11 cellular contexts compared by ENCODE assay signal in genomic region chr3:141093971-141094401, GRCh38. TPM values are rescaled to one million over a fixed set of nuclear protein-coding genes. Genes with fewer than 3 reads are reported as not detected.
DNase-seq lines count a peak whose midpoint lies in the region; ATAC-seq and TF ChIP-seq lines count a peak whose summit lies in the region.
"Had no signal": no experiment of that assay in that cellular context is flagged by ENCODE, and none has a peak within 500 bp of the region (broad histone marks: within the 10 kb centered on the region; RNA-seq: fewer than 3 reads in every experiment).

No MANE protein-coding gene starts in this region.

- no TSS peak for BruUV-seq in MCF 10A (replicated peaks; lab: Mats Ljungman, UMichigan)

- H3K4me1 ChIP-seq in upper lobe of right lung (no peaks in the 10 kb centered on the region), GM23248 (ENCODE audit: insufficient read depth) (no peaks in the 10 kb centered on the region)

- intact Hi-C loops in MCF 10A (cut with micrococcal nuclease) (no loop called here), upper lobe of right lung (cut with DNase I) (no loop called here)

- CTCF ChIA-PET in MCF 10A (lab: Yijun Ruan, JAX), result interaction anchor here (0.6 to 5.4 kb wide), 12 partner anchors 11 to 277 kb away, joined by 3 to 32 read pairs (median 4); no protein-coding TSS in a partner anchor

- TF ChIP-seq CTCF in MCF 10A (IDR thresholded peaks at IDR 0.05; ENCODE audit: unreplicated experiment) (no peak), upper lobe of right lung (IDR thresholded peaks at IDR 0.05) (no peak)

- WGBS in GM23248 (ENCODE audit: low coverage in 1 of 2, low lambda C conversion rate in 2 of 2, missing lambda C conversion rate in 2 of 2), 2 experiments, result 67 to 73% methylated on average over 7 of the region's 7 CpGs

- in situ Hi-C loops in GM23248 (cut with MboI), result no loop called here

- no peak overlapping the region for H2AFZ ChIP-seq in GM23248

- H3K9me3 ChIP-seq in upper lobe of right lung (no peaks in the 10 kb centered on the region), GM23248 (ENCODE audit: low read depth) (no peaks in the 10 kb centered on the region)

- ATAC-seq in upper lobe of right lung (no peak), GM19467 (IDR thresholded peaks at IDR 0.05; ENCODE audit: unreplicated experiment) (no peak)

- no peak overlapping the region for H3K27ac Mint-ChIP-seq in MCF 10A (ENCODE audit: low read depth, unreplicated experiment)
- H3K27ac Mint-ChIP-seq: stimulated activated naive CD8-positive, alpha-beta T cell treated with anti-CD3 and anti-CD28 coated beads, Interleukin-15, Interleukin-2, amounts not matched to agents 100 ng/mL and 50 ng/mL, for 24 hours had no signal

- H3K4me3 ChIP-seq in upper lobe of right lung (no peak overlapping the region), GM23248 (no peak overlapping the region)

- H3K4me3 Mint-ChIP-seq in MCF 10A (ENCODE audit: unreplicated experiment), result no peak overlapping the region
- H3K4me3 Mint-ChIP-seq: stimulated activated naive CD8-positive, alpha-beta T cell treated with anti-CD3 and anti-CD28 coated beads, Interleukin-15, Interleukin-2, amounts not matched to agents 100 ng/mL and 50 ng/mL, for 24 hours had no signal

- POLR2A ChIA-PET in MCF 10A (lab: Yijun Ruan, JAX), result interaction anchor here (0.6 kb wide), 1 partner anchor 10 kb away, joined by 4 read pairs; no protein-coding TSS in a partner anchor

- no peaks in the 10 kb centered on the region for H3K9me3 Mint-ChIP-seq in MCF 10A (ENCODE audit: unreplicated experiment)
- H3K9me3 Mint-ChIP-seq: stimulated activated naive CD8-positive, alpha-beta T cell treated with anti-CD3 and anti-CD28 coated beads, Interleukin-15, Interleukin-2, amounts not matched to agents 100 ng/mL and 50 ng/mL, for 24 hours had no signal

- H3K27ac ChIP-seq in upper lobe of right lung, result no peak overlapping the region
- H3K27ac ChIP-seq in GM23248, result no peak overlapping the region

- no peaks in the 10 kb centered on the region for H3K79me2 ChIP-seq in GM23248 (ENCODE audit: insufficient read depth)

- no peaks in the 10 kb centered on the region for H4K20me1 ChIP-seq in GM23248 (ENCODE audit: insufficient read depth)

- H3K4me2 ChIP-seq in GM23248 (ENCODE audit: unreplicated experiment), result no peak overlapping the region

- peaks cover 11% of the 10 kb centered on the region for H3K27me3 Mint-ChIP-seq in MCF 10A (ENCODE audit: insufficient read depth, unreplicated experiment)
- H3K27me3 Mint-ChIP-seq: stimulated activated naive CD8-positive, alpha-beta T cell treated with anti-CD3 and anti-CD28 coated beads, Interleukin-15, Interleukin-2, amounts not matched to agents 100 ng/mL and 50 ng/mL, for 24 hours had no signal

- H3K9ac ChIP-seq in GM23248, result no peak overlapping the region

- peaks cover 9% of the 10 kb centered on the region for H3K4me1 Mint-ChIP-seq in MCF 10A (ENCODE audit: insufficient read depth, unreplicated experiment)

- H3K36me3 ChIP-seq in upper lobe of right lung (no peaks in the 10 kb centered on the region), GM23248 (ENCODE audit: low read depth) (no peaks in the 10 kb centered on the region)

- H3K36me3 Mint-ChIP-seq in MCF 10A (ENCODE audit: insufficient read depth, unreplicated experiment), result no peaks in the 10 kb centered on the region

- H3K9me2 ChIP-seq in GM23248 (ENCODE audit: insufficient read depth), result no peaks in the 10 kb centered on the region

- no peaks in the 10 kb centered on the region for H3F3A ChIP-seq in GM23248 (ENCODE audit: insufficient read depth)

- H3K27me3 ChIP-seq in upper lobe of right lung (no peaks in the 10 kb centered on the region), GM23248 (replicated peaks; ENCODE audit: insufficient read depth) (peaks cover 23% of the 10 kb centered on the region)

- DNase-seq in NCI-H146 (lab: John Stamatoyannopoulos, UW) (peak; percentile 13), NCI-H146 treated with DMSO at 0.1 percent for 48 hours (lab: John Stamatoyannopoulos, UW; ENCODE audit: unreplicated experiment) (no peak), MCF 10A (ENCODE audit: unreplicated experiment) (peak; percentile 74), lung microvascular endothelial cell (ENCODE audit: low read depth in 2 of 2) (peak; percentile 9 to 59), upper lobe of right lung (peak; percentile 60), GM23248 (no peak)
- no peak for DNase-seq in stimulated activated CD4-positive, alpha-beta T cell treated with anti-CD3 and anti-CD28 coated beads, Interleukin-15, amount 100 ng/mL, for 24 hours
- DNase-seq: DND-41; stimulated activated CD4-positive, alpha-beta T cell treated with anti-CD3 and anti-CD28 coated beads, Interleukin-12 subunit alpha, Interleukin-12 subunit beta, amount 100 ng/mL, for 4 hours had no signal

RNA-seq across cellular contexts. Expression of gene SPSB4, which starts 42.8 kb away (rescaled TPM):
- not detected in 2 replicates for total RNA-seq in MCF 10A (2022)
- under 0.01 TPM in 2 replicates for total RNA-seq in lung microvascular endothelial cell
- 1.2 TPM for total RNA-seq in upper lobe of right lung
- not detected in 2 replicates for total RNA-seq in GM23248 (2014; rRNA removed; shearing (Covaris generic))
- not detected in 2 replicates for polyA plus RNA-seq in GM23248 (2016; fragmentation: Nextera tagmentation; extraction: Ambion mirVana)

Comparison
In these comparisons a context has a peak if more than half of its experiments do, and no peak if none do; other contexts are left out.
1. DNase-seq: peak in NCI-H146 (single experiment), MCF 10A (single experiment), lung microvascular endothelial cell (2 of 2) and upper lobe of right lung (single experiment); none in NCI-H146 treated with DMSO at 0.1 percent for 48 hours (single experiment), stimulated activated CD4-positive, alpha-beta T cell treated with anti-CD3 and anti-CD28 coated beads, Interleukin-15, amount 100 ng/mL, for 24 hours (single experiment) and GM23248 (single experiment).